11 cellular contexts compared by ENCODE assay signal in the genomic region with DNA sequence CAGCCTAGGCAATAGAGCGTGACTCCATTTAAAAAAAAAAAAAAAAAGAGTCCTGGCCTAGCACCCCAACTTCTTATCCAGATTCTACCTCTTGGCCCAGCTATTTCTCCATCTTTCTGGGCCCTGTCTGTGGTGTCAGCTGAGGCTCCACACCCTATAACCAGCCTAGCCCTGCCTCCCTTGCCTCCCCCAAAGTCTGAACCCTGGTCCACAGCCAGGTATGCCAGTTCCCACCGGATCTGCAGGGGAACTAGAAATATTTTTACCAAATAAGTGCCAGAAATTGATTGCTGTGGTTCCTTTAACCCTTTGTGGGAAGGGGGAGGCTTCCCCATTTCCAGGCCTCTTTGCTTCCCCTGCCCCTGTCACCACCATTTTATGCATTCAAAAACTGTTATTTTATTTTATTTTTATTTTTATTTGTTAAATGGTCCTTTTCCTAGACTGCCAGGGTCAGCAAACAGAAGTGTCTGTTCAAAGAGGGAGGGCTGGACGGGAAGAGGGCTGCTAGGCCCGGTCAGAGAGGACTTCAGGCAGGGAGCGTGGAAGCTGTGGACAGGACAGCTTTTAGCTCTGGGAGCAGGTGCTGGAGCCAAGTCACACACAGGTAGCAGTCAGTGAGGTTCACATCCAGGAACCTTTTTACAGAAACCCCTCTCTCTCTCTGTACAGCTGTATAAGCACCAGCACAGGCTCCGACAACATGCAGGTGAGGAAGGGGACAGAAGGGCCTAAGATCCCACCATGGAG. TPM values are rescaled to one million over a fixed set of nuclear protein-coding genes. Genes with fewer than 3 reads are reported as not detected.
DNase-seq lines count a peak whose midpoint lies in the region; ATAC-seq and TF ChIP-seq lines count a peak whose summit lies in the region.
"Had no signal": no experiment of that assay in that cellular context is flagged by ENCODE, and none has a peak within 500 bp of the region (broad histone marks: within the 10 kb centered on the region; RNA-seq: fewer than 3 reads in every experiment).

No MANE protein-coding gene starts in this region.

- WGBS in suprapubic skin, result 65% methylated on average over 6 of the region's 6 CpGs

- ATAC-seq in activated CD4-positive, alpha-beta T cell treated with anti-CD3 and anti-CD28 coated beads for 36 hours, result no peak
- ATAC-seq in HG02943 (IDR thresholded peaks at IDR 0.05; ENCODE audit: low read depth, unreplicated experiment), result peak; percentile 5
- no peak for ATAC-seq in activated T-helper 17 cell treated with anti-CD3 and anti-CD28 coated beads, Interleukin-2, amount 50 U/mL, for 72 hours (replicated peaks)

- no peaks in the 10 kb centered on the region for H3K9me3 ChIP-seq in suprapubic skin
- H3K9me3 ChIP-seq: left ventricle myocardium inferior had no signal

- peak overlapping the region; percentile 67 for H3K27ac Mint-ChIP-seq in activated CD4-positive, alpha-beta T cell treated with anti-CD3 and anti-CD28 coated beads for 36 hours
- no peak overlapping the region for H3K27ac Mint-ChIP-seq in activated CD4-positive, alpha-beta T cell treated with anti-CD3 and anti-CD28 coated beads, Interleukin-2, amount 10 ng/mL, durations not matched to agents 24 days and 14 days
- H3K27ac Mint-ChIP-seq in activated T-helper 17 cell treated with anti-CD3 and anti-CD28 coated beads, Interleukin-2, amount 50 U/mL, for 72 hours, result peak overlapping the region; percentile 74

- CTCF ChIA-PET in activated CD4-positive, alpha-beta T cell treated with anti-CD3 and anti-CD28 coated beads for 36 hours (lab: Charles Lee), result interaction anchor here (0.8 kb wide), 1 partner anchor 681 kb away, joined by 3 read pairs; no protein-coding TSS in a partner anchor

- H3K4me1 Mint-ChIP-seq in activated CD4-positive, alpha-beta T cell treated with anti-CD3 and anti-CD28 coated beads for 36 hours, result peaks cover 56% of the 10 kb centered on the region
- H3K4me1 Mint-ChIP-seq in activated CD4-positive, alpha-beta T cell treated with anti-CD3 and anti-CD28 coated beads, Interleukin-2, amount 10 ng/mL, durations not matched to agents 24 days and 14 days, result peaks cover 45% of the 10 kb centered on the region
- peaks cover 39% of the 10 kb centered on the region for H3K4me1 Mint-ChIP-seq in activated T-helper 17 cell treated with anti-CD3 and anti-CD28 coated beads, Interleukin-2, amount 50 U/mL, for 72 hours

- H3K36me3 Mint-ChIP-seq in activated CD4-positive, alpha-beta T cell treated with anti-CD3 and anti-CD28 coated beads for 36 hours (ENCODE audit: low read depth), result peaks cover 21% of the 10 kb centered on the region
- peaks cover 22% of the 10 kb centered on the region for H3K36me3 Mint-ChIP-seq in activated CD4-positive, alpha-beta T cell treated with anti-CD3 and anti-CD28 coated beads, Interleukin-2, amount 10 ng/mL, durations not matched to agents 24 days and 14 days (ENCODE audit: low read depth)
- H3K36me3 Mint-ChIP-seq in activated T-helper 17 cell treated with anti-CD3 and anti-CD28 coated beads, Interleukin-2, amount 50 U/mL, for 72 hours (ENCODE audit: low read depth), result peaks cover 30% of the 10 kb centered on the region

- H3K27ac ChIP-seq in suprapubic skin, result peak overlapping the region; percentile 78

- no peaks in the 10 kb centered on the region for H3K27me3 ChIP-seq in suprapubic skin

- TF ChIP-seq EP300 in suprapubic skin (IDR thresholded peaks at IDR 0.05), result no peak

- POLR2A ChIA-PET in activated CD4-positive, alpha-beta T cell treated with anti-CD3 and anti-CD28 coated beads for 36 hours (lab: Charles Lee), result no interaction called here

- H3K4me3 Mint-ChIP-seq in activated CD4-positive, alpha-beta T cell treated with anti-CD3 and anti-CD28 coated beads for 36 hours, result no peak overlapping the region
- no peak overlapping the region for H3K4me3 Mint-ChIP-seq in activated CD4-positive, alpha-beta T cell treated with anti-CD3 and anti-CD28 coated beads, Interleukin-2, amount 10 ng/mL, durations not matched to agents 24 days and 14 days
- H3K4me3 Mint-ChIP-seq in activated T-helper 17 cell treated with anti-CD3 and anti-CD28 coated beads, Interleukin-2, amount 50 U/mL, for 72 hours, result no peak overlapping the region

- no peaks in the 10 kb centered on the region for H3K36me3 ChIP-seq in suprapubic skin
- H3K36me3 ChIP-seq: left ventricle myocardium inferior had no signal

- no peaks in the 10 kb centered on the region for H3K9me3 Mint-ChIP-seq in activated CD4-positive, alpha-beta T cell treated with anti-CD3 and anti-CD28 coated beads for 36 hours (ENCODE audit: low read depth)
- H3K9me3 Mint-ChIP-seq in activated CD4-positive, alpha-beta T cell treated with anti-CD3 and anti-CD28 coated beads, Interleukin-2, amount 10 ng/mL, durations not matched to agents 24 days and 14 days, result no peaks in the 10 kb centered on the region
- no peaks in the 10 kb centered on the region for H3K9me3 Mint-ChIP-seq in activated T-helper 17 cell treated with anti-CD3 and anti-CD28 coated beads, Interleukin-2, amount 50 U/mL, for 72 hours

- TF ChIP-seq CTCF in suprapubic skin (IDR thresholded peaks at IDR 0.05), result no peak

- intact Hi-C loops in activated CD4-positive, alpha-beta T cell treated with anti-CD3 and anti-CD28 coated beads for 36 hours (cut with DNase I, micrococcal nuclease), result loop anchor here in 1 of 2 experiments (5.0 kb wide), 1 partner anchor 217 kb away; no protein-coding TSS in a partner anchor
- intact Hi-C loops in activated CD4-positive, alpha-beta T cell treated with anti-CD3 and anti-CD28 coated beads, Interleukin-2, amount 10 ng/mL, durations not matched to agents 24 days and 14 days (cut with micrococcal nuclease), result no loop called here

- no peaks in the 10 kb centered on the region for H3K27me3 Mint-ChIP-seq in activated CD4-positive, alpha-beta T cell treated with anti-CD3 and anti-CD28 coated beads for 36 hours
- no peaks in the 10 kb centered on the region for H3K27me3 Mint-ChIP-seq in activated CD4-positive, alpha-beta T cell treated with anti-CD3 and anti-CD28 coated beads, Interleukin-2, amount 10 ng/mL, durations not matched to agents 24 days and 14 days
- H3K27me3 Mint-ChIP-seq in activated T-helper 17 cell treated with anti-CD3 and anti-CD28 coated beads, Interleukin-2, amount 50 U/mL, for 72 hours, result no peaks in the 10 kb centered on the region

- peaks cover 51% of the 10 kb centered on the region for H3K4me1 ChIP-seq in suprapubic skin

- no peak for DNase-seq in activated CD4-positive, alpha-beta T cell treated with anti-CD3 and anti-CD28 coated beads for 36 hours
- DNase-seq in activated CD4-positive, alpha-beta T cell treated with anti-CD3 and anti-CD28 coated beads, Interleukin-2, amount 10 ng/mL, durations not matched to agents 24 days and 14 days, result no peak
- no peak for DNase-seq in suprapubic skin (ENCODE audit: low spot score in 2 of 2)
- DNase-seq in SKM-1 treated with dmso at 0.1 percent for 144 hours (lab: John Stamatoyannopoulos, UW; ENCODE audit: unreplicated experiment), result no peak
- no peak for DNase-seq in NCI-H187 treated with DMSO at 0.1 percent for 48 hours (lab: John Stamatoyannopoulos, UW)
- DNase-seq in NCI-H1930 (lab: John Stamatoyannopoulos, UW), result no peak
- DNase-seq: effector CD4-positive, alpha-beta T cell; left ventricle myocardium inferior; stimulated activated CD4-positive, alpha-beta T cell treated with anti-CD3 and anti-CD28 coated beads, Interleukin-4, amount 100 ng/mL, for 24 hours had no signal

- TF ChIP-seq POLR2A in suprapubic skin (IDR thresholded peaks at IDR 0.05), result no peak

- no peak overlapping the region for H3K4me3 ChIP-seq in suprapubic skin
- H3K4me3 ChIP-seq: left ventricle myocardium inferior had no signal

RNA-seq across cellular contexts. Expression of a gene that starts 23.2 kb away (rescaled TPM):
- 1 to 10 TPM; 6.4 to 8.3 TPM for total RNA-seq in activated CD4-positive, alpha-beta T cell treated with anti-CD3 and anti-CD28 coated beads for 36 hours
- 4.8 and 5.8 TPM in 2 replicates for total RNA-seq in activated CD4-positive, alpha-beta T cell treated with anti-CD3 and anti-CD28 coated beads, Interleukin-2, amount 10 ng/mL, durations not matched to agents 24 days and 14 days
- total RNA-seq in activated T-helper 17 cell treated with anti-CD3 and anti-CD28 coated beads, Interleukin-2, amount 50 U/mL, for 72 hours, result 1 to 10 TPM; 4.7 to 8.0 TPM
- total RNA-seq in suprapubic skin, result 1 to 10 TPM; 3.6 to 8.7 (median 4.7) TPM
